In the genomic region with DNA sequence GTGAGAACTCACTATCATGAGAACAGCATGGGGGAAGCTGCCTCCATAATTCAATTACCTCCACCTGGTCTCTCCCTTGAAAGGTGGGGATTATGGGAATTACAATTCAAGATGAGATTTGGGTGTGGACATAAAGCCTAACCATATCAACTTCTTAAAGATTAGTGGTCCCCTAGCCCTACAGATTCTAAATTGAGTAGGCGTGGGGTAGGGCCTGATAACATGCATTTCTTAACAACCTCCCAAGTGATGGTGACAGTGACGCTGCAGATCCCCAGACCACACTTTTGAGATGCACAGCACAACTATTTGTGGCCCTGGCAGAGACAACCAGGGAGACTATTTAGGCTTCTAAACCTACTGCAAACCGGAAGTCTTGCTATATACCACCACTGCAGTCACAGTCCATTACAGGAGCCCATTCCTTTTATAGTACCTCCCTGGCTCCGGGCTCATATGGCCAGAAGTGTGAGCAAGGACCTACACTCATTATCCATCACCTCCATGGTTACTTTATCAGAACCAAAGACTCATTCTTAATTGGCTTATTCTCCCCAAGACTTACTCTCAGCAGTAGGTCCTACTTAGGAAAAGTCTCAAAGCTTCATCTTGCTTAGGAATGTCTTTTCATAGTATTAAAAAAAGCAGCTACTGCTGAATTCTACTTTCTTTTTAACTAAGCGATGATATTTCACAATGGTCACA, we compare ENCODE assay signal across 11 cellular contexts. TPM values are rescaled to one million over a fixed set of nuclear protein-coding genes. Genes with fewer than 3 reads are reported as not detected.
DNase-seq lines count a peak whose midpoint lies in the region; ATAC-seq, FAIRE-seq and TF ChIP-seq lines count a peak whose summit lies in the region.
"Had no signal": no experiment of that assay in that cellular context is flagged by ENCODE, and none has a peak within 500 bp of the region (broad histone marks: within the 10 kb centered on the region; RNA-seq: fewer than 3 reads in every experiment).

No MANE protein-coding gene starts in this region.

- FAIRE-seq in astrocyte (lab: Jason Lieb, UNC) = no peak

- H3K27me3 ChIP-seq in astrocyte (ENCODE audit: insufficient read depth, low read length) = no peaks in the 10 kb centered on the region
- no peaks in the 10 kb centered on the region for H3K27me3 ChIP-seq in neuronal stem cell (ENCODE audit: control insufficient read depth in 3 of 3, insufficient read depth in 3 of 3, low read depth in 1 of 3, low read length in 3 of 3)
- H3K27me3 ChIP-seq: ascending aorta had no signal

- peaks cover 17% of the 10 kb centered on the region for H3K4me1 ChIP-seq in astrocyte (ENCODE audit: insufficient read depth, low read length)
- H3K4me1 ChIP-seq in neuronal stem cell (ENCODE audit: control insufficient read depth in 2 of 2, insufficient read depth in 1 of 2, low read depth in 1 of 2, low read length in 2 of 2) = peaks cover 7 to 9% of the 10 kb centered on the region in 2 donors

- H3K36me3 ChIP-seq in astrocyte (ENCODE audit: insufficient read depth, low read length) = no peaks in the 10 kb centered on the region
- peaks cover 0 to 26% of the 10 kb centered on the region in 2 donors for H3K36me3 ChIP-seq in neuronal stem cell (replicated peaks in 1 of 2; ENCODE audit: control insufficient read depth in 2 of 2, insufficient read depth in 2 of 2, low read length in 2 of 2)

- WGBS in neuronal stem cell (ENCODE audit: extremely low coverage in 2 of 2, insufficient read length in 2 of 2, insufficient replicate concordance in 1 of 2), 2 donors = no CpG with 5 or more reads among the region's 5 CpGs

- no peak overlapping the region for H4K8ac ChIP-seq in neuronal stem cell (ENCODE audit: low read depth, low read length)

- H3K4me3 ChIP-seq in astrocyte (ENCODE audit: insufficient read depth, low read depth, low read length) (no peak overlapping the region), neuronal stem cell (ENCODE audit: low read length in 2 of 2) (no peak overlapping the region)
- H3K4me3 ChIP-seq: mucosa of descending colon had no signal

- no peak overlapping the region for H3K18ac ChIP-seq in neuronal stem cell (ENCODE audit: low read length)

- intact Hi-C loops in activated CD4-positive, alpha-beta T cell treated with anti-CD3 and anti-CD28 coated beads for 36 hours (cut with DNase I, micrococcal nuclease) = loop anchor here (10.0 kb wide), 2 partner anchors 1189 to 1771 kb away; a partner anchor contains a TSS

- H3K79me2 ChIP-seq in astrocyte (ENCODE audit: insufficient read depth, low read length) = peaks cover 27% of the 10 kb centered on the region

- H4K91ac ChIP-seq in neuronal stem cell (ENCODE audit: low read depth, low read length, poor library complexity) = no peak overlapping the region

- no peak overlapping the region for H2BK12ac ChIP-seq in neuronal stem cell (ENCODE audit: low read length)

- no peak overlapping the region for H3K27ac Mint-ChIP-seq in activated CD4-positive, alpha-beta T cell treated with anti-CD3 and anti-CD28 coated beads for 36 hours
- no peak overlapping the region for H3K27ac Mint-ChIP-seq in astrocyte (ENCODE audit: unreplicated experiment)

- no peak overlapping the region for H2AK5ac ChIP-seq in neuronal stem cell (ENCODE audit: low read depth, low read length)

- peaks cover 10% of the 10 kb centered on the region for H4K20me1 ChIP-seq in astrocyte (ENCODE audit: insufficient read depth, low read length)

- CTCF ChIA-PET in activated CD4-positive, alpha-beta T cell treated with anti-CD3 and anti-CD28 coated beads for 36 hours (lab: Charles Lee) = interaction anchor here (0.6 to 1.6 kb wide), 4 partner anchors 23 to 57 kb away, joined by 3 to 6 read pairs (median 4); no protein-coding TSS in a partner anchor

- H3K14ac ChIP-seq in neuronal stem cell (ENCODE audit: low read length) = no peak overlapping the region

- H3K36me3 Mint-ChIP-seq in activated CD4-positive, alpha-beta T cell treated with anti-CD3 and anti-CD28 coated beads for 36 hours (ENCODE audit: low read depth) = peaks cover 3% of the 10 kb centered on the region
- H3K36me3 Mint-ChIP-seq in astrocyte (ENCODE audit: low read depth, unreplicated experiment) = peaks cover 1% of the 10 kb centered on the region

- H3K4ac ChIP-seq in neuronal stem cell (ENCODE audit: low read length) = no peak overlapping the region

- H3K9me3 Mint-ChIP-seq in activated CD4-positive, alpha-beta T cell treated with anti-CD3 and anti-CD28 coated beads for 36 hours (ENCODE audit: low read depth) = no peaks in the 10 kb centered on the region
- H3K9me3 Mint-ChIP-seq in astrocyte (ENCODE audit: unreplicated experiment) = no peaks in the 10 kb centered on the region

- no peak overlapping the region for H2BK5ac ChIP-seq in neuronal stem cell (ENCODE audit: low read length)

- H3K9me3 ChIP-seq in astrocyte (ENCODE audit: insufficient read depth, low read depth, low read length) (no peaks in the 10 kb centered on the region), neuronal stem cell (replicated peaks in 1 of 2; ENCODE audit: control insufficient read depth in 2 of 2, insufficient read depth in 1 of 2, low read depth in 1 of 2, low read length in 2 of 2) (no peaks in the 10 kb centered on the region)
- H3K9me3 ChIP-seq: ascending aorta, mucosa of descending colon had no signal

- peak overlapping the region; percentile 98 for H3K4me2 ChIP-seq in astrocyte (ENCODE audit: low read length)
- no peak overlapping the region for H3K4me2 ChIP-seq in neuronal stem cell (ENCODE audit: insufficient read depth, low read length, poor library complexity, severe bottlenecking)

- no peak for DNase-seq in activated CD4-positive, alpha-beta T cell treated with anti-CD3 and anti-CD28 coated beads for 36 hours
- DNase-seq in activated CD4-positive, alpha-beta T cell treated with anti-CD3 and anti-CD28 coated beads for 48 hours = no peak
- DNase-seq in NCI-H82 (lab: John Stamatoyannopoulos, UW) (peak; percentile 95), astrocyte (ENCODE audit: low read depth) (no peak), neuronal stem cell (ENCODE audit: low spot score) (no peak), D341Med (ENCODE audit: low spot score) (no peak), dermis blood vessel endothelial cell (no peak)
- DNase-seq in stimulated activated CD4-positive, alpha-beta T cell treated with anti-CD3 and anti-CD28 coated beads, Interleukin-4, amount 100 ng/mL, for 4 hours = no peak
- DNase-seq: mucosa of descending colon, Right ventricle myocardium superior had no signal

- H3K79me1 ChIP-seq in neuronal stem cell (ENCODE audit: low read depth, low read length) = peaks cover 5% of the 10 kb centered on the region

- no peak overlapping the region for H3K27ac ChIP-seq in astrocyte (ENCODE audit: low read depth, low read length)
- peak overlapping the region; percentile 12 for H3K27ac ChIP-seq in neuronal stem cell (replicated peaks; ENCODE audit: low read length)

- ATAC-seq in activated CD4-positive, alpha-beta T cell treated with anti-CD3 and anti-CD28 coated beads for 36 hours = no peak
- ATAC-seq: mucosa of descending colon had no signal

- H3K4me3 Mint-ChIP-seq in activated CD4-positive, alpha-beta T cell treated with anti-CD3 and anti-CD28 coated beads for 36 hours = peak overlapping the region; percentile 84
- peak overlapping the region; percentile 86 for H3K4me3 Mint-ChIP-seq in astrocyte (ENCODE audit: unreplicated experiment)

- no peak overlapping the region for H3K23ac ChIP-seq in neuronal stem cell (ENCODE audit: low read depth, low read length, poor library complexity)

- H3K9ac ChIP-seq in astrocyte (ENCODE audit: low read length) (no peak overlapping the region), neuronal stem cell (ENCODE audit: low read depth, low read length, poor library complexity) (no peak overlapping the region)

- H3K27me3 Mint-ChIP-seq in activated CD4-positive, alpha-beta T cell treated with anti-CD3 and anti-CD28 coated beads for 36 hours = no peaks in the 10 kb centered on the region
- H3K27me3 Mint-ChIP-seq in astrocyte (ENCODE audit: low read depth, unreplicated experiment) = no peaks in the 10 kb centered on the region

- POLR2A ChIA-PET in activated CD4-positive, alpha-beta T cell treated with anti-CD3 and anti-CD28 coated beads for 36 hours (lab: Charles Lee) = no interaction called here

- no peak for TF ChIP-seq CTCF in astrocyte (IDR thresholded peaks at IDR 0.05; ENCODE audit: insufficient read depth, low read depth, low read length)

- H3K4me1 Mint-ChIP-seq in activated CD4-positive, alpha-beta T cell treated with anti-CD3 and anti-CD28 coated beads for 36 hours = peaks cover 20% of the 10 kb centered on the region
- H3K4me1 Mint-ChIP-seq in astrocyte (ENCODE audit: low read depth, unreplicated experiment) = peaks cover 6% of the 10 kb centered on the region

- H2BK15ac ChIP-seq in neuronal stem cell (ENCODE audit: low read length) = no peak overlapping the region

- no peak overlapping the region for H2AFZ ChIP-seq in astrocyte (ENCODE audit: low read depth, low read length)
- no peak overlapping the region for H2AFZ ChIP-seq in neuronal stem cell (ENCODE audit: low read length)

- H2BK120ac ChIP-seq in neuronal stem cell (ENCODE audit: low read depth, low read length) = no peak overlapping the region

RNA-seq across cellular contexts. Expression of a gene that starts 2.1 kb away (rescaled TPM):
- total RNA-seq in activated CD4-positive, alpha-beta T cell treated with anti-CD3 and anti-CD28 coated beads for 36 hours = 10 to 100 TPM; 14.3 to 14.6 TPM
- 48.5 and 50.9 TPM in 2 replicates for total RNA-seq in astrocyte
- 23.3 TPM for polyA plus RNA-seq in neuronal stem cell (2013, experiment 1 of 2)
- 24.2 TPM for polyA plus RNA-seq in neuronal stem cell (2013, experiment 2 of 2)
- 37.8 and 44.6 TPM in 2 replicates for total RNA-seq in dermis blood vessel endothelial cell

RNA-seq across cellular contexts. Expression of a gene that starts 58.0 kb away (rescaled TPM):
- 10 to 100 TPM; 25.2 to 27.6 TPM for total RNA-seq in activated CD4-positive, alpha-beta T cell treated with anti-CD3 and anti-CD28 coated beads for 36 hours
- total RNA-seq in astrocyte (12.4 and 14.7 TPM in 2 replicates), dermis blood vessel endothelial cell (12.3 and 16.8 TPM in 2 replicates)
- 13.1 TPM for polyA plus RNA-seq in neuronal stem cell (2013, experiment 1 of 2)
- 13.2 TPM for polyA plus RNA-seq in neuronal stem cell (2013, experiment 2 of 2)
